14 cellular contexts compared by ENCODE assay signal in the genomic region with DNA sequence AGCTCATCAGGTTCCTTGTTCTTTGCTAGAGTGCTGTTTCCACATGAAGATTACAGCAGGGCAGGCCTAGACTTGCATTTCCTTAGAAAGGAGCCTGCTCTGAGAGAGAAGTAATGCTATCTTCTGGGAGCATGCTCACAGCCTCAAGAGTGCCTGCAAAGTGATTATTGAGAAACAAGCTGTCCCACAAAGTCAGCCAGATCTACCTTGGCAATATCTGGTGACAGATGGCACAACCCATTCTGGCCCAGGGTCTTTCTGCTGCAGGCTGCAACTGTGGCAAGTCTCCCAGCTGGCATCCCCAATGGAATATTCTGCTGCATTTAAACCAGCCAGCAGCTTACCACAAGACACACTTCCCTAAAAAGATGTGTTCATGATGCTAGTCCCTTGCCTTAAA. TPM values are rescaled to one million over a fixed set of nuclear protein-coding genes. Genes with fewer than 3 reads are reported as not detected.
DNase-seq lines count a peak whose midpoint lies in the region; ATAC-seq and TF ChIP-seq lines count a peak whose summit lies in the region.
"Had no signal": no experiment of that assay in that cellular context is flagged by ENCODE, and none has a peak within 500 bp of the region (broad histone marks: within the 10 kb centered on the region; RNA-seq: fewer than 3 reads in every experiment).

No MANE protein-coding gene starts in this region.

- no peak for TF ChIP-seq POLR2A in heart left ventricle (IDR thresholded peaks at IDR 0.05)

- intact Hi-C loops in heart left ventricle (cut with DNase I), result loop anchor here in 1 of 10 donors (10.0 kb wide), 1 partner anchor 153 kb away; no protein-coding TSS in a partner anchor
- intact Hi-C loops in cardiac septum (cut with DNase I), result no loop called here

- DNase-seq in heart left ventricle, result peak in 1 of 5 donors; percentile 27
- DNase-seq in cardiac septum (ENCODE audit: low spot score), result no peak
- DNase-seq in NCI-H69 (lab: John Stamatoyannopoulos, UW), result peak; percentile 52
- DNase-seq: activated CD4-positive, alpha-beta T cell treated with anti-CD3 and anti-CD28 coated beads, Interleukin-2, amount 50 U/mL, for 1 hour; activated naive CD4-positive, alpha-beta T cell; AML-193; dermis blood vessel endothelial cell; left cardiac atrium had no signal

- no peak for TF ChIP-seq CTCF in heart left ventricle (IDR thresholded peaks at IDR 0.05)

- ATAC-seq in heart left ventricle, result peak in 3 of 4 donors; percentile 35 to 73 (median 42)
- peak; percentile 79 for ATAC-seq in esophagus mucosa
- ATAC-seq in HG02970 (IDR thresholded peaks at IDR 0.05; ENCODE audit: low FRiP score, unreplicated experiment), result no peak
- no peak for ATAC-seq in GM18517 (IDR thresholded peaks at IDR 0.05; ENCODE audit: unreplicated experiment)
- ATAC-seq in GM19328 (IDR thresholded peaks at IDR 0.05; ENCODE audit: unreplicated experiment), result no peak
- ATAC-seq in GM18907 (IDR thresholded peaks at IDR 0.05; ENCODE audit: unreplicated experiment), result no peak

- H3K4me3 ChIP-seq in heart left ventricle, result no peak overlapping the region

- peaks cover 0 to 100% (median 76%) of the 10 kb centered on the region in 9 donors for H3K36me3 ChIP-seq in heart left ventricle

- no peak overlapping the region for H3K27ac ChIP-seq in heart left ventricle
- H3K27ac ChIP-seq: KMS-11 had no signal

- H3K4me1 ChIP-seq in heart left ventricle, result peaks cover 0 to 21% (median 5%) of the 10 kb centered on the region in 12 donors

- no peaks in the 10 kb centered on the region for H3K27me3 ChIP-seq in heart left ventricle

- H3K9me3 ChIP-seq in heart left ventricle, result no peaks in the 10 kb centered on the region

RNA-seq across cellular contexts. Expression of gene MTMR10, which starts 29.3 kb away (rescaled TPM):
- total RNA-seq in heart left ventricle, result 10 to 100 TPM; 14.4 to 38.9 (median 27.8) TPM
- polyA plus RNA-seq in heart left ventricle, result 10 to 100 TPM in 1 of 2 donors, 1 to 10 TPM in 1; 8.6 to 22.6 TPM
- 27.5 TPM for total RNA-seq in cardiac septum
- total RNA-seq in esophagus mucosa, result 19.1 TPM

RNA-seq across cellular contexts. Expression of gene FAN1, which starts 58.4 kb away (rescaled TPM):
- total RNA-seq in heart left ventricle, result 10 to 100 TPM in 8 of 9 donors, 1 to 10 TPM in 1; 7.3 to 21.4 (median 17.5) TPM
- polyA plus RNA-seq in heart left ventricle, result 10 to 100 TPM in 1 of 2 donors, 1 to 10 TPM in 1; 9.4 to 13.7 TPM
- total RNA-seq in cardiac septum, result 15.9 TPM
- total RNA-seq in esophagus mucosa, result 8.3 TPM

Comparison
In these comparisons a context has a peak if more than half of its experiments do, and no peak if none do; other contexts are left out.
1. ATAC-seq: peak in heart left ventricle (3 of 4) and esophagus mucosa (single experiment); none in HG02970 (single experiment), GM18517 (single experiment), GM19328 (single experiment) and GM18907 (single experiment).